ENCODE assay signal across 9 cellular contexts in the genomic region with DNA sequence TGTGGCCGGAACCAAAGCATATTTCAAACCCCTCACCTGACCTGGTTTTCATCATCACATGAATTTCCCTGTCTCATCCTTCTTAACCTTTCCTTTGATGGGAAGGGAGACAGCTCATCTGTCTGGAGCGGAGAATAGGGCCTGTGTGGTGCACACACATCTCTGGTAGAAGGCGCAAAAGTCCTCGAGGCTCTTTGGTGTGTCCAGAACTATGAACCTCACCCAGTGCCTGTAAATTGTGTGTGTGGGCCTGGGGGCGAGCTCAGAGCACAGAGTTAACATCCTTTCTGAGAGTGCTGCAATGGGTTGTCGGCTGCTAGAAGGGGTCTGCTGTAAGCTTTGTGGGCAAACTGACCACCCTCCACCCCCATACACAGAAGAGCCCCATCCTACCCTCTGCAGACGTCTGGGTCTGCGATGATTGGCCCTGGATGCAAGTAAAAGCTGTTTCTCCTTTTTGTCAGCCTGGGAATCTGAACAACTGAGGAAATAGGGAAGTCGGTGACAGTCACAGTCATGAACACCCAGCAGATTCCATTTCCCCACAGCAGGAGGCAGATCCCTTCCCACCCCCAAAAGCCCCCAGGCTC. TPM values are rescaled to one million over a fixed set of nuclear protein-coding genes. Genes with fewer than 3 reads are reported as not detected.
DNase-seq lines count a peak whose midpoint lies in the region; ATAC-seq, FAIRE-seq and TF ChIP-seq lines count a peak whose summit lies in the region.
"Had no signal": no experiment of that assay in that cellular context is flagged by ENCODE, and none has a peak within 500 bp of the region (broad histone marks: within the 10 kb centered on the region; RNA-seq: fewer than 3 reads in every experiment).

No MANE protein-coding gene starts in this region.

- 62% methylated on average over 9 of the region's 9 CpGs for WGBS in hepatocyte (ENCODE audit: low lambda C conversion rate, missing lambda C conversion rate)
- 47% methylated on average over 9 of the region's 9 CpGs for WGBS in smooth muscle cell (ENCODE audit: low lambda C conversion rate)

- FAIRE-seq in GM19239 (lab: Jason Lieb, UNC) = no peak

- H3K9me3 ChIP-seq in hepatocyte (ENCODE audit: low read depth) (no peaks in the 10 kb centered on the region), smooth muscle cell (replicated peaks; ENCODE audit: low read depth) (no peaks in the 10 kb centered on the region)

- peaks cover 7% of the 10 kb centered on the region for H3F3A ChIP-seq in smooth muscle cell (ENCODE audit: low read depth)

- CTCF ChIA-PET in T-cell (lab: Charles Lee) = interaction anchor here (0.5 to 1.2 kb wide), 2 partner anchors 23 to 26 kb away, joined by 3 read pairs; no protein-coding TSS in a partner anchor

- POLR2A ChIA-PET in T-cell (lab: Charles Lee) = interaction anchor here in 1 of 2 donors (0.5 to 1.3 kb wide), 2 partner anchors 9 to 21 kb away, joined by 3 to 6 read pairs; no protein-coding TSS in a partner anchor

- peak overlapping the region; percentile 96 for H3K4me2 ChIP-seq in hepatocyte
- peak overlapping the region; percentile 96 for H3K4me2 ChIP-seq in smooth muscle cell

- H3K36me3 ChIP-seq in hepatocyte (replicated peaks; ENCODE audit: insufficient read depth, low read depth) = no peaks in the 10 kb centered on the region
- no peaks in the 10 kb centered on the region for H3K36me3 ChIP-seq in smooth muscle cell (ENCODE audit: low read depth)

- peak overlapping the region; percentile 87 to 94 (median 89) for H3K4me3 Mint-ChIP-seq in T-cell

- H3K27ac ChIP-seq in hepatocyte = peak overlapping the region; percentile 63
- peak overlapping the region; percentile 55 for H3K27ac ChIP-seq in smooth muscle cell (ENCODE audit: low read depth)

- peak overlapping the region; percentile 71 for H3K9ac ChIP-seq in smooth muscle cell (ENCODE audit: low read depth)

- H3K4me1 Mint-ChIP-seq in T-cell = peaks cover 73 to 86% (median 81%) of the 10 kb centered on the region in 3 donors

- TF ChIP-seq CTCF in hepatocyte (IDR thresholded peaks at IDR 0.05; ENCODE audit: poor library complexity) (no peak), smooth muscle cell (IDR thresholded peaks at IDR 0.05; ENCODE audit: borderline replicate concordance, insufficient read depth, poor library complexity, severe bottlenecking) (no peak)

- H3K27ac Mint-ChIP-seq in T-cell = peak overlapping the region; percentile 71 to 81

- DNase-seq in SIG-M5 treated with dmso at 0.1 percent for 504 hours (lab: John Stamatoyannopoulos, UW; ENCODE audit: unreplicated experiment) (peak; percentile 75), SIG-M5 (lab: John Stamatoyannopoulos, UW) (no peak), T-cell (no peak), hepatocyte (ENCODE audit: low spot score) (no peak), smooth muscle cell (lab: John Stamatoyannopoulos, UW; ENCODE audit: unreplicated experiment) (no peak), NCI-H1436 treated with DMSO at 0.1 percent for 48 hours (lab: John Stamatoyannopoulos, UW) (no peak), GM19239 (ENCODE audit: insufficient read length, low spot score) (no peak)
- DNase-seq in stimulated activated CD4-positive, alpha-beta T cell treated with anti-CD3 and anti-CD28 coated beads, Interleukin-12 subunit alpha, Interleukin-12 subunit beta, amount 100 ng/mL, for 4 hours = no peak

- H3K79me2 ChIP-seq in hepatocyte = no peaks in the 10 kb centered on the region
- H3K79me2 ChIP-seq in smooth muscle cell (ENCODE audit: low read depth) = no peaks in the 10 kb centered on the region

- H3K27me3 Mint-ChIP-seq in T-cell = no peaks in the 10 kb centered on the region

- H3K4me3 ChIP-seq in hepatocyte = no peak overlapping the region
- H3K4me3 ChIP-seq in smooth muscle cell = peak overlapping the region; percentile 69

- H3K36me3 Mint-ChIP-seq in T-cell = no peaks in the 10 kb centered on the region

- H3K27me3 ChIP-seq in hepatocyte (no peaks in the 10 kb centered on the region), smooth muscle cell (ENCODE audit: low read depth) (no peaks in the 10 kb centered on the region)

- H3K9me2 ChIP-seq in hepatocyte (replicated peaks; ENCODE audit: insufficient read depth) = no peaks in the 10 kb centered on the region

- H3K9me3 Mint-ChIP-seq in T-cell = no peaks in the 10 kb centered on the region

- H4K20me1 ChIP-seq in hepatocyte (ENCODE audit: insufficient read depth, poor library complexity, severe bottlenecking) (no peaks in the 10 kb centered on the region), smooth muscle cell (ENCODE audit: low read depth) (no peaks in the 10 kb centered on the region)

- H2AFZ ChIP-seq in hepatocyte (peak overlapping the region; percentile 88), smooth muscle cell (ENCODE audit: low read depth) (peak overlapping the region; percentile 91)

- H3K4me1 ChIP-seq in hepatocyte (ENCODE audit: insufficient read depth) (peaks cover 20% of the 10 kb centered on the region), smooth muscle cell (ENCODE audit: low read depth) (no peaks in the 10 kb centered on the region)

- ATAC-seq in T-cell (replicated peaks in 1 of 4) = no peak

RNA-seq across cellular contexts. Expression of a gene that starts 0.7 kb away (rescaled TPM):
- total RNA-seq in T-cell (10 to 100 TPM in 2 of 5 donors, 1 to 10 TPM in 3; 5.3 to 19.6 (median 7.9) TPM), hepatocyte (28.4 and 41.3 TPM in 2 replicates), smooth muscle cell (38.5 and 55.6 TPM in 2 replicates)
- polyA plus RNA-seq in hepatocyte (30.7 and 33.3 TPM in 2 replicates), smooth muscle cell (7.8 and 31.2 TPM in 2 replicates)
- total RNA-seq: LHCN-M2 had no signal

RNA-seq across cellular contexts. Expression of a gene that starts 34.1 kb away (rescaled TPM):
- 1 to 10 TPM in 3 of 5 donors, under 1 TPM in 2; 0.82 to 3.3 (median 1.1) TPM for total RNA-seq in T-cell
- total RNA-seq in hepatocyte = 9.4 and 18.0 TPM in 2 replicates
- polyA plus RNA-seq in hepatocyte = 14.9 and 20.3 TPM in 2 replicates
- total RNA-seq in smooth muscle cell = 2.2 and 5.2 TPM in 2 replicates
- 1.00 and 1.3 TPM in 2 replicates for polyA plus RNA-seq in smooth muscle cell

RNA-seq across cellular contexts. Expression of a gene that starts 44.1 kb away (rescaled TPM):
- total RNA-seq in T-cell (1 to 10 TPM in 2 of 5 donors, under 1 TPM in 3; 0.47 to 3.5 (median 0.88) TPM), hepatocyte (not detected in 2 replicates), smooth muscle cell (not detected in 2 replicates)
- polyA plus RNA-seq in hepatocyte (not detected in 2 replicates), smooth muscle cell (not detected in 2 replicates)
- total RNA-seq: LHCN-M2 had no signal
